1 cellular context compared by ENCODE assay signal in the genomic region with DNA sequence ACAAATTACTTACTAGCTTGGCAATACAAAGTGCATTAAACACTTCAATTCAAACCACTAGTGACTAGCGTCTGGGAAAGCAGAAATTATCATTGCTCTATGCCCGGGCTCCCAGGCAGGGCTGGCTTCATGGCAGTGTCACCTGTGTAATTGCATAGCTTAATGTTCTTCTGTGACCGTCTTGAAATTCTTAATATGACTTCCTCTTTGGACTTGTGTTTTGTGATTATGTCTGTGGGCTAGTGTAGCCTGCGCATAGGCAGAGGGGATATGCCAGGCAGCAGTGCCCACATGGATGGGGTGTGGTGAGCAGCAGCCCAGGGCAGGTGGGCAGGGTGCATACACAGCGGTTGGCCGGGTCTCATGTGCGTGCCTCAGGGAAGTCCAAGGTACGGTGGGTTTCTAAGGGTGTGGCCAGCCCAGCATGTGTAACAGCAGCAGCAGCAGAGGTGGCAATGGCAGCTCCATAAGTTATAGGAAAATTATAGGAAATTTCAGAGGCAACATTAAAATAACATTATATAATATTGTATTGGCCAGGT.
TF ChIP-seq lines count a peak whose summit lies in the region.

No MANE protein-coding gene starts in this region.

TF ChIP-seq in neural cell, 6 proteins besides CTCF, POLR2A, EP300 and RAD21 (continued from another document):
- TF ChIP-seq, protein P1, sequence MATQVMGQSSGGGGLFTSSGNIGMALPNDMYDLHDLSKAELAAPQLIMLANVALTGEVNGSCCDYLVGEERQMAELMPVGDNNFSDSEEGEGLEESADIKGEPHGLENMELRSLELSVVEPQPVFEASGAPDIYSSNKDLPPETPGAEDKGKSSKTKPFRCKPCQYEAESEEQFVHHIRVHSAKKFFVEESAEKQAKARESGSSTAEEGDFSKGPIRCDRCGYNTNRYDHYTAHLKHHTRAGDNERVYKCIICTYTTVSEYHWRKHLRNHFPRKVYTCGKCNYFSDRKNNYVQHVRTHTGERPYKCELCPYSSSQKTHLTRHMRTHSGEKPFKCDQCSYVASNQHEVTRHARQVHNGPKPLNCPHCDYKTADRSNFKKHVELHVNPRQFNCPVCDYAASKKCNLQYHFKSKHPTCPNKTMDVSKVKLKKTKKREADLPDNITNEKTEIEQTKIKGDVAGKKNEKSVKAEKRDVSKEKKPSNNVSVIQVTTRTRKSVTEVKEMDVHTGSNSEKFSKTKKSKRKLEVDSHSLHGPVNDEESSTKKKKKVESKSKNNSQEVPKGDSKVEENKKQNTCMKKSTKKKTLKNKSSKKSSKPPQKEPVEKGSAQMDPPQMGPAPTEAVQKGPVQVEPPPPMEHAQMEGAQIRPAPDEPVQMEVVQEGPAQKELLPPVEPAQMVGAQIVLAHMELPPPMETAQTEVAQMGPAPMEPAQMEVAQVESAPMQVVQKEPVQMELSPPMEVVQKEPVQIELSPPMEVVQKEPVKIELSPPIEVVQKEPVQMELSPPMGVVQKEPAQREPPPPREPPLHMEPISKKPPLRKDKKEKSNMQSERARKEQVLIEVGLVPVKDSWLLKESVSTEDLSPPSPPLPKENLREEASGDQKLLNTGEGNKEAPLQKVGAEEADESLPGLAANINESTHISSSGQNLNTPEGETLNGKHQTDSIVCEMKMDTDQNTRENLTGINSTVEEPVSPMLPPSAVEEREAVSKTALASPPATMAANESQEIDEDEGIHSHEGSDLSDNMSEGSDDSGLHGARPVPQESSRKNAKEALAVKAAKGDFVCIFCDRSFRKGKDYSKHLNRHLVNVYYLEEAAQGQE (IDR thresholded peaks at IDR 0.05; ENCODE audit: borderline replicate concordance), result no peak
- TF ChIP-seq POLR2AphosphoS5 (IDR thresholded peaks at IDR 0.05) (no peak), MXI1 (conservative IDR thresholded peaks at IDR 0.05; ENCODE audit: poor library complexity, severe bottlenecking) (no peak), EZH2 (IDR thresholded peaks at IDR 0.05; ENCODE audit: borderline replicate concordance, insufficient read depth, low read length, poor library complexity, severe bottlenecking) (no peak), TAF1 (IDR thresholded peaks at IDR 0.05; ENCODE audit: low read depth) (no peak)
